In the genomic region with DNA sequence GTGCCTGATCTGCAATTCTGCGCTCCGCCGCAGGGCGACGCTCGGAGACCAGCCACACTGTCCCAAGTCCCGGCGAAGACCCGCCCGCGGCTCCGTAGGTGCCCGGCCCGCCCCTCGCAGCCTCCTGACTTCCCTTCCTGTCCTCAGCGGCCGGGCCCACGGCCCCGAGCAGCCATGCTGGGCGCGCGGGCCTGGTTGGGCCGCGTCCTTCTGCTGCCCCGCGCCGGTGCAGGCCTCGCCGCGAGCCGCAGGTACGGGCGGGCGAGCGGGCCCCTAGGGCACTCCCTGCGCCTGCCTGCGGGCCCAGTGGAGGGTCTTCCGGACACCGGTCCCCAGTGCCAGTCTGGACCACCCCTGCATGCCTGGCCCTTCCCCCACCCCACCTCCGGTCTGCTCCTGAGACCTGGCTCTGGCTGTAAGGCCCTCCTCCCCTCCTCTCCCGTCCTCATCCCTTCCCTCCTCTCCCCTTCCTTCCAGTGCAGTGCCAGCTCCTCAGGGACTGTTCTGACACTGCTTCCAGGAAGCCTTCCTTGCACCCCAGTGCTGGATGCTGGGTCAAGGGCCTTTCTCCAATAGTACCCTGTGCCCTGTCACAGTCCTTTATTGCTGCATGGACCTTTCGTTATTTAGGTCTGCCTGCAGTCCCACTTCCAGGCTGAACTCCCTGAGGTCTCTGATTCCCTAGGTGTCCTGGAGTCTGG, we compare ENCODE assay signal across 1 cellular context.
TF ChIP-seq lines count a peak whose summit lies in the region.

A gene (plus strand): TSS at position 140 of the 701 bp plus-strand sequence. CDS start 35 bp downstream, at position 175.

TF ChIP-seq in HepG2, 621 proteins besides CTCF, POLR2A, EP300 and RAD21 (continued from another document and continues in another):
- TF ChIP-seq, protein P1, sequence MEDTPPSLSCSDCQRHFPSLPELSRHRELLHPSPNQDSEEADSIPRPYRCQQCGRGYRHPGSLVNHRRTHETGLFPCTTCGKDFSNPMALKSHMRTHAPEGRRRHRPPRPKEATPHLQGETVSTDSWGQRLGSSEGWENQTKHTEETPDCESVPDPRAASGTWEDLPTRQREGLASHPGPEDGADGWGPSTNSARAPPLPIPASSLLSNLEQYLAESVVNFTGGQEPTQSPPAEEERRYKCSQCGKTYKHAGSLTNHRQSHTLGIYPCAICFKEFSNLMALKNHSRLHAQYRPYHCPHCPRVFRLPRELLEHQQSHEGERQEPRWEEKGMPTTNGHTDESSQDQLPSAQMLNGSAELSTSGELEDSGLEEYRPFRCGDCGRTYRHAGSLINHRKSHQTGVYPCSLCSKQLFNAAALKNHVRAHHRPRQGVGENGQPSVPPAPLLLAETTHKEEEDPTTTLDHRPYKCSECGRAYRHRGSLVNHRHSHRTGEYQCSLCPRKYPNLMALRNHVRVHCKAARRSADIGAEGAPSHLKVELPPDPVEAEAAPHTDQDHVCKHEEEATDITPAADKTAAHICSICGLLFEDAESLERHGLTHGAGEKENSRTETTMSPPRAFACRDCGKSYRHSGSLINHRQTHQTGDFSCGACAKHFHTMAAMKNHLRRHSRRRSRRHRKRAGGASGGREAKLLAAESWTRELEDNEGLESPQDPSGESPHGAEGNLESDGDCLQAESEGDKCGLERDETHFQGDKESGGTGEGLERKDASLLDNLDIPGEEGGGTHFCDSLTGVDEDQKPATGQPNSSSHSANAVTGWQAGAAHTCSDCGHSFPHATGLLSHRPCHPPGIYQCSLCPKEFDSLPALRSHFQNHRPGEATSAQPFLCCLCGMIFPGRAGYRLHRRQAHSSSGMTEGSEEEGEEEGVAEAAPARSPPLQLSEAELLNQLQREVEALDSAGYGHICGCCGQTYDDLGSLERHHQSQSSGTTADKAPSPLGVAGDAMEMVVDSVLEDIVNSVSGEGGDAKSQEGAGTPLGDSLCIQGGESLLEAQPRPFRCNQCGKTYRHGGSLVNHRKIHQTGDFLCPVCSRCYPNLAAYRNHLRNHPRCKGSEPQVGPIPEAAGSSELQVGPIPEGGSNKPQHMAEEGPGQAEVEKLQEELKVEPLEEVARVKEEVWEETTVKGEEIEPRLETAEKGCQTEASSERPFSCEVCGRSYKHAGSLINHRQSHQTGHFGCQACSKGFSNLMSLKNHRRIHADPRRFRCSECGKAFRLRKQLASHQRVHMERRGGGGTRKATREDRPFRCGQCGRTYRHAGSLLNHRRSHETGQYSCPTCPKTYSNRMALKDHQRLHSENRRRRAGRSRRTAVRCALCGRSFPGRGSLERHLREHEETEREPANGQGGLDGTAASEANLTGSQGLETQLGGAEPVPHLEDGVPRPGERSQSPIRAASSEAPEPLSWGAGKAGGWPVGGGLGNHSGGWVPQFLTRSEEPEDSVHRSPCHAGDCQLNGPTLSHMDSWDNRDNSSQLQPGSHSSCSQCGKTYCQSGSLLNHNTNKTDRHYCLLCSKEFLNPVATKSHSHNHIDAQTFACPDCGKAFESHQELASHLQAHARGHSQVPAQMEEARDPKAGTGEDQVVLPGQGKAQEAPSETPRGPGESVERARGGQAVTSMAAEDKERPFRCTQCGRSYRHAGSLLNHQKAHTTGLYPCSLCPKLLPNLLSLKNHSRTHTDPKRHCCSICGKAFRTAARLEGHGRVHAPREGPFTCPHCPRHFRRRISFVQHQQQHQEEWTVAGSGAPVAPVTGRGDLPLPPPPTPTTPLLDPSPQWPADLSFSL (CRISPR knock-in tag; IDR thresholded peaks at IDR 0.05), result no peak
- TF ChIP-seq ZNF563 (CRISPR knock-in tag; IDR thresholded peaks at IDR 0.05), result peak; percentile 89
- peak; percentile 83 for TF ChIP-seq ZMAT3 (CRISPR knock-in tag; conservative IDR thresholded peaks at IDR 0.05)
- TF ChIP-seq POLR2AphosphoS2 (IDR thresholded peaks at IDR 0.05; ENCODE audit: low read depth, low read length), result no peak
- peak; percentile 93 for TF ChIP-seq ZFP37 (CRISPR knock-in tag; IDR thresholded peaks at IDR 0.05; ENCODE audit: borderline replicate concordance)
- no peak for TF ChIP-seq TBL1XR1 (IDR thresholded peaks at IDR 0.05; ENCODE audit: borderline replicate concordance, low read length, partially characterized antibody)
- TF ChIP-seq, protein P2, sequence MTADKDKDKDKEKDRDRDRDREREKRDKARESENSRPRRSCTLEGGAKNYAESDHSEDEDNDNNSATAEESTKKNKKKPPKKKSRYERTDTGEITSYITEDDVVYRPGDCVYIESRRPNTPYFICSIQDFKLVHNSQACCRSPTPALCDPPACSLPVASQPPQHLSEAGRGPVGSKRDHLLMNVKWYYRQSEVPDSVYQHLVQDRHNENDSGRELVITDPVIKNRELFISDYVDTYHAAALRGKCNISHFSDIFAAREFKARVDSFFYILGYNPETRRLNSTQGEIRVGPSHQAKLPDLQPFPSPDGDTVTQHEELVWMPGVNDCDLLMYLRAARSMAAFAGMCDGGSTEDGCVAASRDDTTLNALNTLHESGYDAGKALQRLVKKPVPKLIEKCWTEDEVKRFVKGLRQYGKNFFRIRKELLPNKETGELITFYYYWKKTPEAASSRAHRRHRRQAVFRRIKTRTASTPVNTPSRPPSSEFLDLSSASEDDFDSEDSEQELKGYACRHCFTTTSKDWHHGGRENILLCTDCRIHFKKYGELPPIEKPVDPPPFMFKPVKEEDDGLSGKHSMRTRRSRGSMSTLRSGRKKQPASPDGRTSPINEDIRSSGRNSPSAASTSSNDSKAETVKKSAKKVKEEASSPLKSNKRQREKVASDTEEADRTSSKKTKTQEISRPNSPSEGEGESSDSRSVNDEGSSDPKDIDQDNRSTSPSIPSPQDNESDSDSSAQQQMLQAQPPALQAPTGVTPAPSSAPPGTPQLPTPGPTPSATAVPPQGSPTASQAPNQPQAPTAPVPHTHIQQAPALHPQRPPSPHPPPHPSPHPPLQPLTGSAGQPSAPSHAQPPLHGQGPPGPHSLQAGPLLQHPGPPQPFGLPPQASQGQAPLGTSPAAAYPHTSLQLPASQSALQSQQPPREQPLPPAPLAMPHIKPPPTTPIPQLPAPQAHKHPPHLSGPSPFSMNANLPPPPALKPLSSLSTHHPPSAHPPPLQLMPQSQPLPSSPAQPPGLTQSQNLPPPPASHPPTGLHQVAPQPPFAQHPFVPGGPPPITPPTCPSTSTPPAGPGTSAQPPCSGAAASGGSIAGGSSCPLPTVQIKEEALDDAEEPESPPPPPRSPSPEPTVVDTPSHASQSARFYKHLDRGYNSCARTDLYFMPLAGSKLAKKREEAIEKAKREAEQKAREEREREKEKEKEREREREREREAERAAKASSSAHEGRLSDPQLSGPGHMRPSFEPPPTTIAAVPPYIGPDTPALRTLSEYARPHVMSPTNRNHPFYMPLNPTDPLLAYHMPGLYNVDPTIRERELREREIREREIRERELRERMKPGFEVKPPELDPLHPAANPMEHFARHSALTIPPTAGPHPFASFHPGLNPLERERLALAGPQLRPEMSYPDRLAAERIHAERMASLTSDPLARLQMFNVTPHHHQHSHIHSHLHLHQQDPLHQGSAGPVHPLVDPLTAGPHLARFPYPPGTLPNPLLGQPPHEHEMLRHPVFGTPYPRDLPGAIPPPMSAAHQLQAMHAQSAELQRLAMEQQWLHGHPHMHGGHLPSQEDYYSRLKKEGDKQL (CRISPR knock-in tag; IDR thresholded peaks at IDR 0.05; ENCODE audit: low read depth), result peak; percentile 30; the same call in 1 of the 2 replicates
- no peak for TF ChIP-seq MYNN (CRISPR knock-in tag; IDR thresholded peaks at IDR 0.05; ENCODE audit: low read depth)
- TF ChIP-seq SALL2 (CRISPR knock-in tag; IDR thresholded peaks at IDR 0.05), result peak; percentile 66; the same call in 1 of the 2 replicates
- TF ChIP-seq ZNF205 (CRISPR knock-in tag; IDR thresholded peaks at IDR 0.05), result peak; percentile 72
- 0 out of 2 replicates have a peak, but pooled peaks have one; percentile 69 for TF ChIP-seq MXD4 (CRISPR knock-in tag; IDR thresholded peaks at IDR 0.05)
- TF ChIP-seq, protein P3, sequence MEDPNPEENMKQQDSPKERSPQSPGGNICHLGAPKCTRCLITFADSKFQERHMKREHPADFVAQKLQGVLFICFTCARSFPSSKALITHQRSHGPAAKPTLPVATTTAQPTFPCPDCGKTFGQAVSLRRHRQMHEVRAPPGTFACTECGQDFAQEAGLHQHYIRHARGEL (CRISPR knock-in tag; IDR thresholded peaks at IDR 0.05), result no peak
- no peak for TF ChIP-seq RAD51 (IDR thresholded peaks at IDR 0.05; ENCODE audit: borderline replicate concordance)
- 0 out of 2 replicates have a peak, but pooled peaks have one; percentile 58 for TF ChIP-seq SATB2 (CRISPR knock-in tag; IDR thresholded peaks at IDR 0.05)
- TF ChIP-seq RXRA (CRISPR knock-in tag; IDR thresholded peaks at IDR 0.05), result peak; percentile 62; the same call in 1 of the 2 replicates
- TF ChIP-seq ZNF782 (CRISPR knock-in tag; IDR thresholded peaks at IDR 0.05; ENCODE audit: borderline replicate concordance), result peak; percentile 56; the same call in 1 of the 2 replicates
- TF ChIP-seq SRSF1 (optimal IDR thresholded peaks at IDR 0.05; ENCODE audit: low read depth, low read length), result no peak
- no peak for TF ChIP-seq ATAD3A (CRISPR knock-in tag; IDR thresholded peaks at IDR 0.05)
- TF ChIP-seq NR2F2 (IDR thresholded peaks at IDR 0.05; ENCODE audit: borderline replicate concordance, low read depth), result no peak; the same call in 1 of the 2 replicates
- TF ChIP-seq ZFYVE20 (CRISPR knock-in tag; IDR thresholded peaks at IDR 0.05; ENCODE audit: borderline replicate concordance, low read depth), result 0 out of 2 replicates have a peak, but pooled peaks have one; percentile 75
- peak; percentile 61 for TF ChIP-seq ZMYM3 (CRISPR knock-in tag; IDR thresholded peaks at IDR 0.05)
- TF ChIP-seq ZSCAN29 (CRISPR knock-in tag; conservative IDR thresholded peaks at IDR 0.05), result no peak
- no peak for TF ChIP-seq ARNT (IDR thresholded peaks at IDR 0.05)
- TF ChIP-seq GPN1 (CRISPR knock-in tag; IDR thresholded peaks at IDR 0.05; ENCODE audit: borderline replicate concordance), result no peak; the same call in 1 of the 2 replicates
- TF ChIP-seq NFE2 (CRISPR knock-in tag; IDR thresholded peaks at IDR 0.05), result no peak
- peak; percentile 73 for TF ChIP-seq HNRNPLL (IDR thresholded peaks at IDR 0.05; ENCODE audit: low read depth, low read length, poor library complexity, severe bottlenecking)
- peak; percentile 88 for TF ChIP-seq EEA1 (CRISPR knock-in tag; IDR thresholded peaks at IDR 0.05; ENCODE audit: borderline replicate concordance)
- TF ChIP-seq ZFP90 (CRISPR knock-in tag; IDR thresholded peaks at IDR 0.05; ENCODE audit: borderline replicate concordance), result peak; percentile 89; the same call in 1 of the 2 replicates
- no peak for TF ChIP-seq ZNF878 (CRISPR knock-in tag; IDR thresholded peaks at IDR 0.05)
- peak; percentile 57; the same call in 1 of the 2 replicates for TF ChIP-seq KMT2B (CRISPR knock-in tag; IDR thresholded peaks at IDR 0.05)
- TF ChIP-seq ZNF766 (CRISPR knock-in tag; IDR thresholded peaks at IDR 0.05; ENCODE audit: borderline replicate concordance), result peak; percentile 87
- TF ChIP-seq, protein P4, sequence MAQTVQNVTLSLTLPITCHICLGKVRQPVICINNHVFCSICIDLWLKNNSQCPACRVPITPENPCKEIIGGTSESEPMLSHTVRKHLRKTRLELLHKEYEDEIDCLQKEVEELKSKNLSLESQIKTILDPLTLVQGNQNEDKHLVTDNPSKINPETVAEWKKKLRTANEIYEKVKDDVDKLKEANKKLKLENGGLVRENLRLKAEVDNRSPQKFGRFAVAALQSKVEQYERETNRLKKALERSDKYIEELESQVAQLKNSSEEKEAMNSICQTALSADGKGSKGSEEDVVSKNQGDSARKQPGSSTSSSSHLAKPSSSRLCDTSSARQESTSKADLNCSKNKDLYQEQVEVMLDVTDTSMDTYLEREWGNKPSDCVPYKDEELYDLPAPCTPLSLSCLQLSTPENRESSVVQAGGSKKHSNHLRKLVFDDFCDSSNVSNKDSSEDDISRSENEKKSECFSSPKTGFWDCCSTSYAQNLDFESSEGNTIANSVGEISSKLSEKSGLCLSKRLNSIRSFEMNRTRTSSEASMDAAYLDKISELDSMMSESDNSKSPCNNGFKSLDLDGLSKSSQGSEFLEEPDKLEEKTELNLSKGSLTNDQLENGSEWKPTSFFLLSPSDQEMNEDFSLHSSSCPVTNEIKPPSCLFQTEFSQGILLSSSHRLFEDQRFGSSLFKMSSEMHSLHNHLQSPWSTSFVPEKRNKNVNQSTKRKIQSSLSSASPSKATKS (CRISPR knock-in tag; IDR thresholded peaks at IDR 0.05), result no peak
- TF ChIP-seq, protein P5, sequence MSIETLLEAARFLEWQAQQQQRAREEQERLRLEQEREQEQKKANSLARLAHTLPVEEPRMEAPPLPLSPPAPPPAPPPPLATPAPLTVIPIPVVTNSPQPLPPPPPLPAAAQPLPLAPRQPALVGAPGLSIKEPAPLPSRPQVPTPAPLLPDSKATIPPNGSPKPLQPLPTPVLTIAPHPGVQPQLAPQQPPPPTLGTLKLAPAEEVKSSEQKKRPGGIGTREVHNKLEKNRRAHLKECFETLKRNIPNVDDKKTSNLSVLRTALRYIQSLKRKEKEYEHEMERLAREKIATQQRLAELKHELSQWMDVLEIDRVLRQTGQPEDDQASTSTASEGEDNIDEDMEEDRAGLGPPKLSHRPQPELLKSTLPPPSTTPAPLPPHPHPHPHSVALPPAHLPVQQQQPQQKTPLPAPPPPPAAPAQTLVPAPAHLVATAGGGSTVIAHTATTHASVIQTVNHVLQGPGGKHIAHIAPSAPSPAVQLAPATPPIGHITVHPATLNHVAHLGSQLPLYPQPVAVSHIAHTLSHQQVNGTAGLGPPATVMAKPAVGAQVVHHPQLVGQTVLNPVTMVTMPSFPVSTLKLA (IDR thresholded peaks at IDR 0.05), result no peak
